16 cellular contexts compared by ENCODE assay signal in the genomic region with DNA sequence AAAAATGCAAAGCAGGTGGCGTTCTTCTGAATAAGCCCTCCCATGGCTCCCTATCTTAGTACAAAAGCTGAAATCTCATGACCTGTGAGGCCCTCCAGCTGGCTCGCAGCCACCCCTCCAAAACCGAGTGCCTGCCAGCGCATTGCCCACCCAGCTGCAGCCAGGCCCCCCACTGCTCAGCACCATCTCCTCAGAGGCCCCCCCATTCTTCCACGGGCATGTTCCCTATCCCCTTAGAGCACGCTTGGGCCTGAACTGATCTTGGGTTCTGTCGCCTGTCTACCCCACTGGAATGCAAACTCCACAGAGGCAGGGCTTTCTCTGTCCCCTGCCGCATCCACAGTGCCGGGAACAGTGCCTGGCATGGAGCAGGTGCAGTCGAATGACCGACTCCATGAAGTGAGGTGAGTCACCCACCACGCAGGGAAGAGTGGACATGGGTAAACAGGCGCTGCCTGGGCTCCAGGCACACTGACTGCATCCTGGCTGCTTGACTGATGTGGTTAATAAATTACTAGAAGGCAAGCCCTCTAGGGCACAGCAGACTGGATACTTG. TPM values are rescaled to one million over a fixed set of nuclear protein-coding genes. Genes with fewer than 3 reads are reported as not detected.
A peak's percentile ranks its signal among the peaks of the same experiment; 100 is the strongest.
DNase-seq lines count a peak whose midpoint lies in the region; ATAC-seq and TF ChIP-seq lines count a peak whose summit lies in the region.
"Had no signal": no experiment of that assay in that cellular context is flagged by ENCODE, and none has a peak within 500 bp of the region (broad histone marks: within the 10 kb centered on the region; RNA-seq: fewer than 3 reads in every experiment).

No MANE protein-coding gene starts in this region.

- no peak for TF ChIP-seq CTCF in GM13976 (IDR thresholded peaks at IDR 0.05; ENCODE audit: borderline replicate concordance, control extremely low read depth, extremely low read depth, insufficient read depth, missing control alignments)
- TF ChIP-seq CTCF in foreskin keratinocyte (conservative IDR thresholded peaks at IDR 0.05) = no peak

- in situ Hi-C loops in GM13976 (cut with MboI; ENCODE audit: low sequenced_read_pairs, unreplicated experiment) = no loop called here

- no peak overlapping the region for H3K27ac ChIP-seq in foreskin keratinocyte
- H3K27ac ChIP-seq: heart left ventricle had no signal

- CTCF ChIA-PET in activated CD4-positive, alpha-beta memory T cell treated with anti-CD3 and anti-CD28 coated beads for 36 hours (lab: Charles Lee) = no interaction called here

- no peaks in the 10 kb centered on the region for H3K4me1 ChIP-seq in foreskin keratinocyte

- H3K4me3 Mint-ChIP-seq in activated T-helper 17 cell treated with anti-CD3 and anti-CD28 coated beads, Interleukin-2, amount 50 U/mL, for 72 hours = no peak overlapping the region
- no peak overlapping the region for H3K4me3 Mint-ChIP-seq in activated CD4-positive, alpha-beta memory T cell treated with anti-CD3 and anti-CD28 coated beads for 36 hours
- H3K4me3 Mint-ChIP-seq: nephron progenitor cell had no signal

- peak; percentile 11 for ATAC-seq in foreskin keratinocyte
- no peak for ATAC-seq in activated T-helper 17 cell treated with anti-CD3 and anti-CD28 coated beads, Interleukin-2, amount 50 U/mL, for 72 hours (replicated peaks)
- ATAC-seq: activated CD4-positive, CD25-positive, alpha-beta regulatory T cell treated with anti-CD3 and anti-CD28 coated beads, Interleukin-2, amount 50 U/mL, for 24 hours; heart left ventricle; Right ventricle myocardium inferior had no signal

- H3K27me3 Mint-ChIP-seq in activated T-helper 17 cell treated with anti-CD3 and anti-CD28 coated beads, Interleukin-2, amount 50 U/mL, for 72 hours = peaks cover 24% of the 10 kb centered on the region
- H3K27me3 Mint-ChIP-seq in activated CD4-positive, alpha-beta memory T cell treated with anti-CD3 and anti-CD28 coated beads for 36 hours = peaks cover 16% of the 10 kb centered on the region

- POLR2A ChIA-PET in activated CD4-positive, alpha-beta memory T cell treated with anti-CD3 and anti-CD28 coated beads for 36 hours (lab: Charles Lee) = interaction anchor here (1.0 kb wide), 1 partner anchor 11 kb away, joined by 3 read pairs; no protein-coding TSS in a partner anchor

- H3K36me3 Mint-ChIP-seq in activated T-helper 17 cell treated with anti-CD3 and anti-CD28 coated beads, Interleukin-2, amount 50 U/mL, for 72 hours (ENCODE audit: low read depth) = no peaks in the 10 kb centered on the region
- H3K36me3 Mint-ChIP-seq in activated CD4-positive, alpha-beta memory T cell treated with anti-CD3 and anti-CD28 coated beads for 36 hours = no peaks in the 10 kb centered on the region

- H3K9me3 Mint-ChIP-seq in activated T-helper 17 cell treated with anti-CD3 and anti-CD28 coated beads, Interleukin-2, amount 50 U/mL, for 72 hours = no peaks in the 10 kb centered on the region
- no peaks in the 10 kb centered on the region for H3K9me3 Mint-ChIP-seq in activated CD4-positive, alpha-beta memory T cell treated with anti-CD3 and anti-CD28 coated beads for 36 hours
- H3K9me3 Mint-ChIP-seq: nephron progenitor cell had no signal

- H3K4me1 Mint-ChIP-seq in activated T-helper 17 cell treated with anti-CD3 and anti-CD28 coated beads, Interleukin-2, amount 50 U/mL, for 72 hours = no peaks in the 10 kb centered on the region
- H3K4me1 Mint-ChIP-seq in activated CD4-positive, alpha-beta memory T cell treated with anti-CD3 and anti-CD28 coated beads for 36 hours (ENCODE audit: low read depth) = no peaks in the 10 kb centered on the region

- intact Hi-C loops in activated CD4-positive, alpha-beta memory T cell treated with anti-CD3 and anti-CD28 coated beads for 36 hours (cut with micrococcal nuclease) = no loop called here

- H3K27me3 ChIP-seq in foreskin keratinocyte = peaks cover 7% of the 10 kb centered on the region

- DNase-seq in GM13976 (ENCODE audit: low spot score) (peak; percentile 8), NCI-H774 (lab: John Stamatoyannopoulos, UW) (peak; percentile 0), foreskin keratinocyte (peak in 1 of 2 donors; percentile 3), occipital lobe (lab: John Stamatoyannopoulos, UW) (peak; percentile 43), germinal center (ENCODE audit: low spot score) (no peak)
- DNase-seq in stimulated activated CD4-positive, alpha-beta T cell treated with anti-CD3 and anti-CD28 coated beads, Interleukin-2, amount 100 ng/mL, for 48 hours = no peak
- no peak for DNase-seq in activated CD4-positive, alpha-beta memory T cell treated with anti-CD3 and anti-CD28 coated beads for 36 hours
- DNase-seq: activated effector memory CD4-positive, alpha-beta T cell treated with anti-CD3 and anti-CD28 coated beads, Interleukin-2, amount 50 U/mL, for 16 hours; nephron progenitor cell; stimulated activated CD4-positive, alpha-beta T cell treated with anti-CD3 and anti-CD28 coated beads, Interleukin-1b, Interleukin-23, amount 100 ng/mL, for 48 hours had no signal

- H3K27ac Mint-ChIP-seq in activated T-helper 17 cell treated with anti-CD3 and anti-CD28 coated beads, Interleukin-2, amount 50 U/mL, for 72 hours = no peak overlapping the region
- no peak overlapping the region for H3K27ac Mint-ChIP-seq in activated CD4-positive, alpha-beta memory T cell treated with anti-CD3 and anti-CD28 coated beads for 36 hours
- H3K27ac Mint-ChIP-seq: nephron progenitor cell had no signal

RNA-seq across cellular contexts. Expression of gene EFCAB6, which starts 11.3 kb away (rescaled TPM):
- total RNA-seq in foreskin keratinocyte (0.24 and 0.35 TPM in 2 replicates), occipital lobe (8.3 TPM)
- 0.09 and 0.13 TPM in 2 replicates for polyA plus RNA-seq in foreskin keratinocyte
- total RNA-seq in activated T-helper 17 cell treated with anti-CD3 and anti-CD28 coated beads, Interleukin-2, amount 50 U/mL, for 72 hours = under 1 TPM in 1 of 2 donors, not detected in 1; 0.09 TPM
- under 1 TPM; 0.27 to 0.29 TPM for total RNA-seq in activated CD4-positive, alpha-beta memory T cell treated with anti-CD3 and anti-CD28 coated beads for 36 hours
- total RNA-seq: Caco-2, HT1080 had no signal

RNA-seq across cellular contexts. Expression of gene SULT4A1, which starts 38.9 kb away (rescaled TPM):
- total RNA-seq in foreskin keratinocyte (not detected in 2 replicates), occipital lobe (51.6 TPM)
- polyA plus RNA-seq in foreskin keratinocyte = 0.04 TPM in 1 of 2 replicates, not detected in the other
- under 1 TPM in 1 of 2 donors, not detected in 1; 0.11 TPM for total RNA-seq in activated T-helper 17 cell treated with anti-CD3 and anti-CD28 coated beads, Interleukin-2, amount 50 U/mL, for 72 hours
- total RNA-seq in activated CD4-positive, alpha-beta memory T cell treated with anti-CD3 and anti-CD28 coated beads for 36 hours = not detected
- total RNA-seq: Caco-2 had no signal

Comparison
In these comparisons a context has a peak if more than half of its experiments do, and no peak if none do; other contexts are left out.
1. DNase-seq: peak in GM13976 (single experiment), NCI-H774 (single experiment) and occipital lobe (single experiment); none in stimulated activated CD4-positive, alpha-beta T cell treated with anti-CD3 and anti-CD28 coated beads, Interleukin-2, amount 100 ng/mL, for 48 hours (0 of 2), germinal center (single experiment) and activated CD4-positive, alpha-beta memory T cell treated with anti-CD3 and anti-CD28 coated beads for 36 hours (single experiment).
2. RNA of gene SULT4A1, which starts 38.9 kb away (total RNA-seq): 51.6 TPM in occipital lobe (single experiment); 0.11 TPM in activated T-helper 17 cell treated with anti-CD3 and anti-CD28 coated beads, Interleukin-2, amount 50 U/mL, for 72 hours, not detected in foreskin keratinocyte and not detected in activated CD4-positive, alpha-beta memory T cell treated with anti-CD3 and anti-CD28 coated beads for 36 hours; every median in the first group is over 10 times any median in the second.